Comparison of ENCODE assay signal across 2 cellular contexts in genomic region chr17:79777166-79777843, GRCh38.
TF ChIP-seq lines count a peak whose summit lies in the region.

No MANE protein-coding gene starts in this region.

TF ChIP-seq in SK-N-SH treated with all-trans-retinoic acid at 6 μM for 48 hours, 23 proteins besides CTCF, POLR2A, EP300 and RAD21:
- TF ChIP-seq POU6F1 (CRISPR knock-in tag; IDR thresholded peaks at IDR 0.05; ENCODE audit: borderline replicate concordance, low read depth) = no peak
- 0 out of 2 replicates have a peak, but pooled peaks have one; percentile 45 for TF ChIP-seq ARNTL (CRISPR knock-in tag; IDR thresholded peaks at IDR 0.05; ENCODE audit: borderline replicate concordance, low read depth)
- TF ChIP-seq ZFP30 (CRISPR knock-in tag; IDR thresholded peaks at IDR 0.05) = no peak
- no peak for TF ChIP-seq OSR1 (CRISPR knock-in tag; IDR thresholded peaks at IDR 0.05)
- TF ChIP-seq TCF4 (CRISPR knock-in tag; IDR thresholded peaks at IDR 0.05; ENCODE audit: borderline replicate concordance) = no peak
- no peak for TF ChIP-seq CSRNP3 (CRISPR knock-in tag; IDR thresholded peaks at IDR 0.05)
- TF ChIP-seq PATZ1 (CRISPR knock-in tag; IDR thresholded peaks at IDR 0.05; ENCODE audit: borderline replicate concordance) = peak; percentile 89; the same call in 1 of the 2 replicates
- TF ChIP-seq GLIS3 (CRISPR knock-in tag; IDR thresholded peaks at IDR 0.05) = peak; percentile 31; the same call in 1 of the 2 replicates
- peak; percentile 50; the same call in 1 of the 2 replicates for TF ChIP-seq TSHZ2 (CRISPR knock-in tag; IDR thresholded peaks at IDR 0.05)
- no peak for TF ChIP-seq TOX (CRISPR knock-in tag; IDR thresholded peaks at IDR 0.05; ENCODE audit: borderline replicate concordance)
TF ChIP-seq in SK-N-SH treated with all-trans-retinoic acid at 6 μM for 48 hours: peak in this region for 4.

TF ChIP-seq in H1, 55 proteins besides CTCF, POLR2A, EP300 and RAD21:
- TF ChIP-seq SIRT6 (IDR thresholded peaks at IDR 0.05; ENCODE audit: low read length) (no peak), KDM5A (IDR thresholded peaks at IDR 0.05; ENCODE audit: low read length) (no peak), SAP30 (IDR thresholded peaks at IDR 0.05; ENCODE audit: insufficient read depth, insufficient replicate concordance, low read length) (no peak), MAFK (IDR thresholded peaks at IDR 0.05; ENCODE audit: low read depth, low read length) (no peak), TCF12 (IDR thresholded peaks at IDR 0.05; ENCODE audit: low read depth, low read length) (0 out of 2 replicates have a peak, but pooled peaks have one; percentile 36), SP2 (IDR thresholded peaks at IDR 0.05; ENCODE audit: low read length) (no peak), KDM1A (IDR thresholded peaks at IDR 0.05; ENCODE audit: borderline replicate concordance, low read length) (no peak), TAF1 (IDR thresholded peaks at IDR 0.05; ENCODE audit: low read depth, low read length) (no peak; the same call in 1 of the 2 replicates), NRF1 (IDR thresholded peaks at IDR 0.05; ENCODE audit: low read depth, low read length) (no peak), SP4 (IDR thresholded peaks at IDR 0.05; ENCODE audit: low read length) (no peak), ZNF274 (IDR thresholded peaks at IDR 0.05; ENCODE audit: borderline replicate concordance, extremely low read depth, low read length) (no peak), CTBP2 (IDR thresholded peaks at IDR 0.05; ENCODE audit: borderline replicate concordance, insufficient read depth, insufficient read length, low read length) (no peak), EZH2 (IDR thresholded peaks at IDR 0.05; ENCODE audit: low read depth, low read length, severe bottlenecking) (peak; percentile 23), SUZ12 (IDR thresholded peaks at IDR 0.05; ENCODE audit: low read length) (no peak), TBP (IDR thresholded peaks at IDR 0.05; ENCODE audit: low read depth, low read length) (no peak), SRF (IDR thresholded peaks at IDR 0.05; ENCODE audit: low read depth, low read length) (no peak), HDAC2 (IDR thresholded peaks at IDR 0.05; ENCODE audit: borderline replicate concordance in 1 of 2, low read depth in 2 of 2, low read length in 2 of 2) (peak in 1 of 2 experiments; percentile 94; a peak in 3 of 4 replicates), BACH1 (IDR thresholded peaks at IDR 0.05; ENCODE audit: low read length) (peak; percentile 85), TAF7 (optimal IDR thresholded peaks at IDR 0.05; ENCODE audit: borderline replicate concordance, low read depth, low read length) (peak; percentile 30), RBBP5 (IDR thresholded peaks at IDR 0.05; ENCODE audit: borderline replicate concordance, low read depth, low read length) (peak; percentile 25; the same call in 1 of the 2 replicates), BRCA1 (IDR thresholded peaks at IDR 0.05; ENCODE audit: low read depth, low read length) (no peak), JUND (IDR thresholded peaks at IDR 0.05; ENCODE audit: low read length) (no peak; the same call in 1 of the 2 replicates), SP1 (IDR thresholded peaks at IDR 0.05; ENCODE audit: low read depth, low read length) (no peak), POLR2AphosphoS5 (IDR thresholded peaks at IDR 0.05; ENCODE audit: low read depth, low read length) (0 out of 2 replicates have a peak, but pooled peaks have one; percentile 5), KDM4A (IDR thresholded peaks at IDR 0.05; ENCODE audit: low read depth, low read length, severe bottlenecking) (peak; percentile 64), E2F6 (IDR thresholded peaks at IDR 0.05) (peak; percentile 72), CREB1 (IDR thresholded peaks at IDR 0.05) (peak; percentile 55; the same call in 1 of the 2 replicates), JUN (IDR thresholded peaks at IDR 0.05; ENCODE audit: low read depth, low read length) (no peak), ASH2L (IDR thresholded peaks at IDR 0.05; ENCODE audit: low read length) (peak; percentile 75), CHD7 (IDR thresholded peaks at IDR 0.05; ENCODE audit: insufficient replicate concordance, low read length) (no peak), USF2 (IDR thresholded peaks at IDR 0.05; ENCODE audit: low read length) (no peak), CBX5 (IDR thresholded peaks at IDR 0.05; ENCODE audit: low read depth, low read length) (no peak), EGR1 (IDR thresholded peaks at IDR 0.05; ENCODE audit: borderline replicate concordance, low read depth, low read length) (peak; percentile 30; the same call in 1 of the 2 replicates), CBX8 (IDR thresholded peaks at IDR 0.05; ENCODE audit: borderline replicate concordance, low read depth, low read length) (no peak), TEAD4 (IDR thresholded peaks at IDR 0.05; ENCODE audit: low read depth, low read length) (no peak), NANOG (IDR thresholded peaks at IDR 0.05; ENCODE audit: insufficient read depth, low read depth, low read length, poor library complexity, severe bottlenecking) (no peak), HDAC6 (IDR thresholded peaks at IDR 0.05; ENCODE audit: low read depth, low read length) (no peak), ATF3 (IDR thresholded peaks at IDR 0.05; ENCODE audit: insufficient read depth, low read depth, low read length) (no peak), GABPA (IDR thresholded peaks at IDR 0.05; ENCODE audit: borderline replicate concordance, insufficient read depth, low read length) (no peak), SIN3A (conservative IDR thresholded peaks at IDR 0.05 in 1 of 2, IDR thresholded peaks at IDR 0.05 in 1 of 2; ENCODE audit: low read depth in 1 of 2, low read length in 2 of 2) (no peak), CEBPB (IDR thresholded peaks at IDR 0.05; ENCODE audit: low read depth, low read length) (no peak), BCL11A (IDR thresholded peaks at IDR 0.05; ENCODE audit: low read depth in 2 of 2, low read length in 2 of 2) (no peak), FOSL1 (IDR thresholded peaks at IDR 0.05; ENCODE audit: insufficient read depth, low read depth, low read length) (no peak), POU5F1 (IDR thresholded peaks at IDR 0.05; ENCODE audit: low read depth, low read length) (no peak), PHF8 (conservative IDR thresholded peaks at IDR 0.05; ENCODE audit: low read depth, low read length) (no peak; the same call in 1 of the 2 replicates), RFX5 (IDR thresholded peaks at IDR 0.05; ENCODE audit: borderline replicate concordance, low read depth, low read length) (no peak), MAX (IDR thresholded peaks at IDR 0.05) (peak; percentile 75), ATF2 (IDR thresholded peaks at IDR 0.05; ENCODE audit: low read length) (no peak)
